14 cellular contexts compared by ENCODE assay signal in genomic region chr9:108886608-108887271, GRCh38. TPM values are rescaled to one million over a fixed set of nuclear protein-coding genes. Genes with fewer than 3 reads are reported as not detected.
A peak's percentile ranks its signal among the peaks of the same experiment; 100 is the strongest.
DNase-seq lines count a peak whose midpoint lies in the region; ATAC-seq, FAIRE-seq and TF ChIP-seq lines count a peak whose summit lies in the region.
"Not testable (repeated sequence)": the region's sequence is repeated elsewhere in the genome, so short reads cannot be mapped to it uniquely, and the experiment has no call there.
"Had no signal": no experiment of that assay in that cellular context is flagged by ENCODE, and none has a peak within 500 bp of the region (broad histone marks: within the 10 kb centered on the region; RNA-seq: fewer than 3 reads in every experiment).

No MANE protein-coding gene starts in this region.

- not testable (repeated sequence) for H4K8ac ChIP-seq in mesenchymal stem cell (ENCODE audit: low read length)

- not testable (repeated sequence) for TF ChIP-seq POLR2A in GM12878 (IDR thresholded peaks at IDR 0.05; ENCODE audit: low read depth, low read length)

- H3K79me1 ChIP-seq in mesenchymal stem cell (replicated peaks; ENCODE audit: low read length, poor library complexity, severe bottlenecking) = not testable (repeated sequence)

- H3K9me3 ChIP-seq in RWPE2 (ENCODE audit: severe bottlenecking); GM12878 (replicated peaks; ENCODE audit: control insufficient read depth, insufficient read depth, low read length); mesenchymal stem cell (ENCODE audit: control insufficient read depth, low read length): not testable (repeated sequence)

- in situ Hi-C loops in GM12878 (cut with MboI) = not testable (repeated sequence)

- H3K4me1 ChIP-seq in KMS-11 (ENCODE audit: low read depth, poor library complexity, severe bottlenecking) (peaks cover 45% of the 10 kb centered on the region), RWPE2 (ENCODE audit: insufficient read depth, poor library complexity, severe bottlenecking) (peaks cover 16% of the 10 kb centered on the region)
- H3K4me1 ChIP-seq in GM12878 (ENCODE audit: control insufficient read depth, insufficient read depth, low read length); mesenchymal stem cell (ENCODE audit: control insufficient read depth, insufficient read depth, low read depth, low read length): not testable (repeated sequence)

- H3K27ac ChIP-seq in KMS-11 = peak overlapping the region; percentile 42; the same call in 1 of the 2 replicates
- H3K27ac ChIP-seq in RWPE2 (ENCODE audit: poor library complexity, severe bottlenecking) = peak overlapping the region; percentile 70
- not testable (repeated sequence) for H3K27ac ChIP-seq in GM12878 (ENCODE audit: control insufficient read depth, insufficient read depth); mesenchymal stem cell (ENCODE audit: low read length, poor library complexity, severe bottlenecking)

- not testable (repeated sequence) for H3K9me3 Mint-ChIP-seq in activated naive CD4-positive, alpha-beta T cell treated with anti-CD3 and anti-CD28 coated beads for 36 hours; stimulated activated naive CD8-positive, alpha-beta T cell treated with anti-CD3 and anti-CD28 coated beads, Interleukin-15, amount 100 ng/mL, for 72 hours

- not testable (repeated sequence) for H2AFZ ChIP-seq in KMS-11 (ENCODE audit: low read depth); GM12878 (ENCODE audit: control insufficient read depth, low read depth, low read length); mesenchymal stem cell (ENCODE audit: low read depth, low read length)

- H2BK15ac ChIP-seq in mesenchymal stem cell (ENCODE audit: low read depth, poor library complexity, severe bottlenecking) = not testable (repeated sequence)

- H3K23ac ChIP-seq in mesenchymal stem cell (ENCODE audit: low read length in 2 of 2) = not testable (repeated sequence)

- FAIRE-seq in GM12878 (lab: Jason Lieb, UNC) = not testable (repeated sequence)

- RAD21 ChIA-PET in GM12878 (lab: Charles Lee; ENCODE audit: unreplicated experiment) = interaction anchor here (1.0 kb wide), 1 partner anchor 37 kb away, joined by 3 read pairs; no protein-coding TSS in a partner anchor

- H3K27me3 Mint-ChIP-seq in activated naive CD4-positive, alpha-beta T cell treated with anti-CD3 and anti-CD28 coated beads for 36 hours (ENCODE audit: low read depth); stimulated activated naive CD8-positive, alpha-beta T cell treated with anti-CD3 and anti-CD28 coated beads, Interleukin-15, amount 100 ng/mL, for 72 hours: not testable (repeated sequence)

- H3K27me3 ChIP-seq in KMS-11 (ENCODE audit: insufficient read depth, low read depth); RWPE2 (ENCODE audit: insufficient read depth, poor library complexity, severe bottlenecking); GM12878 (replicated peaks in 1 of 2; ENCODE audit: control insufficient read depth in 2 of 2, insufficient read depth in 2 of 2, low read length in 1 of 2); mesenchymal stem cell (ENCODE audit: control insufficient read depth in 1 of 2, insufficient read depth in 1 of 2, low read length in 2 of 2): not testable (repeated sequence)

- DNase-seq in NCI-H2196 (lab: John Stamatoyannopoulos, UW; ENCODE audit: unreplicated experiment) (peak; percentile 5), fibroblast of pulmonary artery (ENCODE audit: low read depth) (peak; percentile 23), mesenchymal stem cell (peak; percentile 3)
- not testable (repeated sequence) for DNase-seq in RWPE2 (ENCODE audit: low spot score); activated naive CD4-positive, alpha-beta T cell treated with anti-CD3 and anti-CD28 coated beads for 36 hours; GM12878 (ENCODE audit: low read depth, low spot score); stimulated activated naive CD8-positive, alpha-beta T cell treated with anti-CD3 and anti-CD28 coated beads, Interleukin-15, amount 100 ng/mL, for 72 hours

- not testable (repeated sequence) for H2AK5ac ChIP-seq in mesenchymal stem cell (ENCODE audit: low read length, severe bottlenecking)

- not testable (repeated sequence) for TF ChIP-seq RAD21 in GM12878 (IDR thresholded peaks at IDR 0.05; ENCODE audit: insufficient read depth, low read depth, low read length)

- not testable (repeated sequence) for H4K20me1 ChIP-seq in KMS-11 (ENCODE audit: insufficient read depth); GM12878 (ENCODE audit: control insufficient read depth, insufficient read depth)

- peaks cover 19% of the 10 kb centered on the region for H3K4me1 Mint-ChIP-seq in activated naive CD4-positive, alpha-beta T cell treated with anti-CD3 and anti-CD28 coated beads for 36 hours (ENCODE audit: low read depth)
- H3K4me1 Mint-ChIP-seq in stimulated activated naive CD8-positive, alpha-beta T cell treated with anti-CD3 and anti-CD28 coated beads, Interleukin-15, amount 100 ng/mL, for 72 hours = peaks cover 23% of the 10 kb centered on the region

- POLR2A ChIA-PET in GM12878 (lab: Charles Lee) = interaction anchor here (0.7 kb wide), 2 partner anchors 35 to 548 kb away, joined by 3 read pairs; no protein-coding TSS in a partner anchor

- not testable (repeated sequence) for H2BK12ac ChIP-seq in mesenchymal stem cell (ENCODE audit: low read length in 2 of 2)

- not testable (repeated sequence) for H3K36me3 ChIP-seq in KMS-11 (ENCODE audit: insufficient read depth)
- peaks cover 75% of the 10 kb centered on the region for H3K36me3 ChIP-seq in RWPE2 (ENCODE audit: low read depth)
- H3K36me3 ChIP-seq in GM12878 (ENCODE audit: control insufficient read depth in 2 of 2, insufficient read depth in 2 of 2, low read length in 1 of 2) = peaks cover 1 to 15% of the 10 kb centered on the region in 2 experiments
- peaks cover 8 to 56% of the 10 kb centered on the region in 2 experiments for H3K36me3 ChIP-seq in mesenchymal stem cell (ENCODE audit: control insufficient read depth in 1 of 2, insufficient read depth in 2 of 2, low read depth in 1 of 2, low read length in 2 of 2)

- H3K18ac ChIP-seq in mesenchymal stem cell (ENCODE audit: low read depth in 1 of 2, low read length in 2 of 2) = not testable (repeated sequence)

- SMC1A ChIA-PET in GM12878 (lab: Charles Lee; ENCODE audit: uncharacterized antibody, unreplicated experiment) = interaction anchor here (1.0 to 2.0 kb wide), 4 partner anchors 13 to 126 kb away, joined by 3 to 8 read pairs (median 3); no protein-coding TSS in a partner anchor

- peak overlapping the region; percentile 77 for H3K27ac Mint-ChIP-seq in activated naive CD4-positive, alpha-beta T cell treated with anti-CD3 and anti-CD28 coated beads for 36 hours
- peak overlapping the region; percentile 88 to 92 for H3K27ac Mint-ChIP-seq in stimulated activated naive CD8-positive, alpha-beta T cell treated with anti-CD3 and anti-CD28 coated beads, Interleukin-15, amount 100 ng/mL, for 72 hours

- not testable (repeated sequence) for H3K4ac ChIP-seq in mesenchymal stem cell (ENCODE audit: low read depth in 1 of 2, low read length in 2 of 2)

- 100% methylated on average over 3 of the region's 3 CpGs for WGBS in GM12878 (ENCODE audit: insufficient coverage, insufficient replicate concordance, low lambda C conversion rate, missing lambda C conversion rate)
- WGBS in mesenchymal stem cell = 100% methylated on average over 3 of the region's 3 CpGs

- H3K4me3 Mint-ChIP-seq in activated naive CD4-positive, alpha-beta T cell treated with anti-CD3 and anti-CD28 coated beads for 36 hours = peak overlapping the region; percentile 5
- H3K4me3 Mint-ChIP-seq in stimulated activated naive CD8-positive, alpha-beta T cell treated with anti-CD3 and anti-CD28 coated beads, Interleukin-15, amount 100 ng/mL, for 72 hours = peak overlapping the region in 1 of 2 donors; percentile 46

- intact Hi-C loops in activated naive CD4-positive, alpha-beta T cell treated with anti-CD3 and anti-CD28 coated beads for 36 hours (cut with micrococcal nuclease) = loop anchor here (1.0 to 2.0 kb wide), 6 partner anchors 48 to 1644 kb away; partner anchors contain the start of genes ABITRAM, ELP1 and EPB41L4B
- intact Hi-C loops in GM12878 (cut with micrococcal nuclease; ENCODE audit: unreplicated experiment) = not testable (repeated sequence)

- TF ChIP-seq CTCF in KMS-11 (conservative IDR thresholded peaks at IDR 0.05; ENCODE audit: low read depth, low read length); RWPE2 (IDR thresholded peaks at IDR 0.05; ENCODE audit: poor library complexity, severe bottlenecking); GM12878 (IDR thresholded peaks at IDR 0.05 in 2 of 3, conservative IDR thresholded peaks at IDR 0.05 in 1 of 3; ENCODE audit: control insufficient read depth in 2 of 3, extremely low read depth in 1 of 3, insufficient read depth in 1 of 3, low read depth in 3 of 3, low read length in 3 of 3); fibroblast of pulmonary artery (IDR thresholded peaks at IDR 0.05; ENCODE audit: low read length, missing control alignments): not testable (repeated sequence)

- H3K79me2 ChIP-seq in KMS-11 (ENCODE audit: insufficient read depth, low read depth); GM12878 (ENCODE audit: control insufficient read depth, insufficient read depth, low read length): not testable (repeated sequence)

- H3K4me2 ChIP-seq in KMS-11 = peak overlapping the region; percentile 21
- not testable (repeated sequence) for H3K4me2 ChIP-seq in GM12878 (ENCODE audit: control insufficient read depth, insufficient read depth); mesenchymal stem cell (ENCODE audit: low read length, poor library complexity, severe bottlenecking)

- not testable (repeated sequence) for H3K4me3 ChIP-seq in KMS-11 (IDR thresholded peaks at IDR 0.05; ENCODE audit: insufficient read depth, low read depth, low read length); RWPE2 (ENCODE audit: severe bottlenecking); GM12878; fibroblast of pulmonary artery (replicated peaks; ENCODE audit: low read depth, low read length); mesenchymal stem cell (ENCODE audit: insufficient read depth in 1 of 2, low read depth in 1 of 2, low read length in 2 of 2)

- CTCF ChIA-PET in activated naive CD4-positive, alpha-beta T cell treated with anti-CD3 and anti-CD28 coated beads for 36 hours (lab: Charles Lee) = not testable (repeated sequence)
- CTCF ChIA-PET in GM12878 (lab: Yijun Ruan, JAX) = interaction anchor here (0.7 to 1.3 kb wide), 4 partner anchors 11 to 222 kb away, joined by 3 read pairs; no protein-coding TSS in a partner anchor

- not testable (repeated sequence) for H2BK120ac ChIP-seq in mesenchymal stem cell (ENCODE audit: low read depth, low read length)

- ATAC-seq in RWPE2 (ENCODE audit: low read depth); GM12878; stimulated activated naive CD8-positive, alpha-beta T cell treated with anti-CD3 and anti-CD28 coated beads, Interleukin-15, amount 100 ng/mL, for 72 hours: not testable (repeated sequence)

- not testable (repeated sequence) for H4K91ac ChIP-seq in mesenchymal stem cell (ENCODE audit: low read length)

- H3K9ac ChIP-seq in KMS-11; GM12878 (ENCODE audit: control insufficient read depth, insufficient read depth, low read length); mesenchymal stem cell (ENCODE audit: low read length): not testable (repeated sequence)

- H3K14ac ChIP-seq in mesenchymal stem cell (ENCODE audit: low read length in 2 of 2) = not testable (repeated sequence)

- H2BK5ac ChIP-seq in mesenchymal stem cell (ENCODE audit: low read depth, low read length, poor library complexity, severe bottlenecking) = not testable (repeated sequence)

- not testable (repeated sequence) for TF ChIP-seq EP300 in GM12878 (IDR thresholded peaks at IDR 0.05; ENCODE audit: borderline replicate concordance in 1 of 2, control insufficient read depth in 1 of 2, low read depth in 2 of 2, low read length in 2 of 2)

- not testable (repeated sequence) for BruUV-seq in GM12878 (replicated peaks; lab: Mats Ljungman, UMichigan)

- H3K36me3 Mint-ChIP-seq in activated naive CD4-positive, alpha-beta T cell treated with anti-CD3 and anti-CD28 coated beads for 36 hours (ENCODE audit: low read depth) = peaks cover 33% of the 10 kb centered on the region

RNA-seq across cellular contexts. Expression of gene ACTL7A, which starts 24.7 kb away (rescaled TPM):
- not detected for total RNA-seq in activated naive CD4-positive, alpha-beta T cell treated with anti-CD3 and anti-CD28 coated beads for 36 hours
- total RNA-seq in GM12878 (2013; cell fraction: nucleolus; rRNA removed) = not detected in 2 replicates
- total RNA-seq in GM12878 (2014; rRNA removed) (0.05 TPM in 1 of 2 replicates, not detected in the other), GM12878 (2014; rRNA removed; fragmentation: Illumina TruSeq; extraction: Trizol) (not detected in 2 replicates), GM12878 (2021) (not detected in 2 replicates)
- polyA plus RNA-seq in GM12878 (2011; ENCODE audit: low read depth) = not detected
- polyA plus RNA-seq in GM12878 (2011; rRNA removed) (not detected in 2 replicates), GM12878 (2014; fragmentation: Illumina TruSeq; extraction: Trizol) (not detected in 2 replicates), GM12878 (2014; fragmentation: Nextera tagmentation; extraction: Ambion mirVana) (not detected), GM12878 (2014; rRNA removed) (not detected in 2 replicates), GM12878 (2016; fragmentation: Nextera tagmentation; extraction: Ambion mirVana) (not detected)
- polyA plus RNA-seq in GM12878 (2011; cell fraction: cytosol; rRNA removed) = not detected in 2 replicates
- polyA plus RNA-seq in GM12878 (2011; cell fraction: nucleus; rRNA removed) = not detected in 2 replicates
- not detected in 2 replicates for polyA plus RNA-seq in GM12878 (2012)
- not detected in 2 replicates for polyA minus RNA-seq in GM12878 (2011; rRNA and poly(A)+ RNA removed)
- not detected in 2 replicates for polyA minus RNA-seq in GM12878 (2011; cell fraction: cytosol; rRNA and poly(A)+ RNA removed)
- polyA minus RNA-seq in GM12878 (2011; cell fraction: nucleus; rRNA and poly(A)+ RNA removed) = not detected in 2 replicates
- not detected for polyA plus RNA-seq in mesenchymal stem cell (2013, experiment 1 of 2)
- not detected for polyA plus RNA-seq in mesenchymal stem cell (2013, experiment 2 of 2)
- total RNA-seq: CD4-positive, alpha-beta memory T cell; LHCN-M2; NCI-H460; RPMI7951; SJSA1 had no signal
- polyA plus RNA-seq: AG04450; CD4-positive, alpha-beta memory T cell had no signal

RNA-seq across cellular contexts. Expression of gene ACTL7B, which starts 31.0 kb away (rescaled TPM):
- total RNA-seq in activated naive CD4-positive, alpha-beta T cell treated with anti-CD3 and anti-CD28 coated beads for 36 hours = not detected
- 0.20 and 0.46 TPM in 2 replicates for total RNA-seq in GM12878 (2013; cell fraction: nucleolus; rRNA removed)
- total RNA-seq in GM12878 (2014; rRNA removed) (not detected in 2 replicates), GM12878 (2014; rRNA removed; fragmentation: Illumina TruSeq; extraction: Trizol) (not detected in 2 replicates), GM12878 (2021) (not detected in 2 replicates)
- polyA plus RNA-seq in GM12878 (2011; ENCODE audit: low read depth) = not detected
- polyA plus RNA-seq in GM12878 (2011; rRNA removed) (not detected in 2 replicates), GM12878 (2014; fragmentation: Illumina TruSeq; extraction: Trizol) (not detected in 2 replicates), GM12878 (2014; fragmentation: Nextera tagmentation; extraction: Ambion mirVana) (not detected), GM12878 (2014; rRNA removed) (not detected in 2 replicates), GM12878 (2016; fragmentation: Nextera tagmentation; extraction: Ambion mirVana) (not detected)
- polyA plus RNA-seq in GM12878 (2011; cell fraction: cytosol; rRNA removed) = not detected in 2 replicates
- polyA plus RNA-seq in GM12878 (2011; cell fraction: nucleus; rRNA removed) = 0.12 TPM in 1 of 2 replicates, not detected in the other
- 0.05 TPM in 1 of 2 replicates, not detected in the other for polyA plus RNA-seq in GM12878 (2012)
- not detected in 2 replicates for polyA minus RNA-seq in GM12878 (2011; rRNA and poly(A)+ RNA removed)
- not detected in 2 replicates for polyA minus RNA-seq in GM12878 (2011; cell fraction: cytosol; rRNA and poly(A)+ RNA removed)
- polyA minus RNA-seq in GM12878 (2011; cell fraction: nucleus; rRNA and poly(A)+ RNA removed) = 0.19 TPM in 1 of 2 replicates, not detected in the other
- polyA plus RNA-seq in mesenchymal stem cell (2013, experiment 1 of 2) = not detected
- not detected for polyA plus RNA-seq in mesenchymal stem cell (2013, experiment 2 of 2)
- total RNA-seq: LHCN-M2, NCI-H460, RPMI7951, SJSA1 had no signal
- polyA plus RNA-seq: AG04450; CD4-positive, alpha-beta memory T cell had no signal

RNA-seq across cellular contexts. Expression of gene ELP1, which starts 47.2 kb away (rescaled TPM):
- 10 to 100 TPM; 22.3 to 27.3 TPM for total RNA-seq in activated naive CD4-positive, alpha-beta T cell treated with anti-CD3 and anti-CD28 coated beads for 36 hours
- 39.1 and 43.6 TPM in 2 replicates for total RNA-seq in GM12878 (2013; cell fraction: nucleolus; rRNA removed)
- 24.7 and 34.1 TPM in 2 replicates for total RNA-seq in GM12878 (2014; rRNA removed)
- 27.6 and 28.2 TPM in 2 replicates for total RNA-seq in GM12878 (2014; rRNA removed; fragmentation: Illumina TruSeq; extraction: Trizol)
- total RNA-seq in GM12878 (2021) = 20.1 and 20.7 TPM in 2 replicates
- polyA plus RNA-seq in GM12878 (2011; ENCODE audit: low read depth) = 11.3 TPM
- 29.9 and 36.6 TPM in 2 replicates for polyA plus RNA-seq in GM12878 (2011; rRNA removed)
- polyA plus RNA-seq in GM12878 (2011; cell fraction: cytosol; rRNA removed) = 18.3 and 19.4 TPM in 2 replicates
- polyA plus RNA-seq in GM12878 (2011; cell fraction: nucleus; rRNA removed) = 72.8 and 84.9 TPM in 2 replicates
- 18.2 and 18.8 TPM in 2 replicates for polyA plus RNA-seq in GM12878 (2012)
- polyA plus RNA-seq in GM12878 (2014; fragmentation: Illumina TruSeq; extraction: Trizol) = 29.6 and 30.7 TPM in 2 replicates
- polyA plus RNA-seq in GM12878 (2014; fragmentation: Nextera tagmentation; extraction: Ambion mirVana) = 10 to 100 TPM in 1 of 2 experiments, 1 to 10 TPM in 1; 9.7 to 14.4 TPM
- polyA plus RNA-seq in GM12878 (2014; rRNA removed) = 21.0 and 26.9 TPM in 2 replicates
- 10 to 100 TPM; 25.1 to 28.0 TPM for polyA plus RNA-seq in GM12878 (2016; fragmentation: Nextera tagmentation; extraction: Ambion mirVana)
- 33.2 and 33.6 TPM in 2 replicates for polyA minus RNA-seq in GM12878 (2011; rRNA and poly(A)+ RNA removed)
- 10.7 and 11.8 TPM in 2 replicates for polyA minus RNA-seq in GM12878 (2011; cell fraction: cytosol; rRNA and poly(A)+ RNA removed)
- polyA minus RNA-seq in GM12878 (2011; cell fraction: nucleus; rRNA and poly(A)+ RNA removed) = 15.1 and 19.7 TPM in 2 replicates
- 11.9 TPM for polyA plus RNA-seq in mesenchymal stem cell (2013, experiment 1 of 2)
- 12.8 TPM for polyA plus RNA-seq in mesenchymal stem cell (2013, experiment 2 of 2)

RNA-seq across cellular contexts. Expression of gene ABITRAM, which starts 47.5 kb away (rescaled TPM):
- total RNA-seq in activated naive CD4-positive, alpha-beta T cell treated with anti-CD3 and anti-CD28 coated beads for 36 hours = 10 to 100 TPM; 10.7 to 11.2 TPM
- total RNA-seq in GM12878 (2013; cell fraction: nucleolus; rRNA removed) = 11.3 and 13.4 TPM in 2 replicates
- total RNA-seq in GM12878 (2014; rRNA removed) (5.1 and 5.2 TPM in 2 replicates), GM12878 (2014; rRNA removed; fragmentation: Illumina TruSeq; extraction: Trizol) (9.9 and 11.7 TPM in 2 replicates), GM12878 (2021) (7.7 and 7.8 TPM in 2 replicates)
- 10.2 TPM for polyA plus RNA-seq in GM12878 (2011; ENCODE audit: low read depth)
- polyA plus RNA-seq in GM12878 (2011; rRNA removed) (18.4 and 23.6 TPM in 2 replicates), GM12878 (2014; fragmentation: Illumina TruSeq; extraction: Trizol) (17.3 TPM in 2 replicates), GM12878 (2014; fragmentation: Nextera tagmentation; extraction: Ambion mirVana) (1 to 10 TPM; 8.5 to 8.8 TPM), GM12878 (2014; rRNA removed) (8.3 and 9.5 TPM in 2 replicates), GM12878 (2016; fragmentation: Nextera tagmentation; extraction: Ambion mirVana) (10 to 100 TPM; 15.3 to 18.3 TPM)
- 8.6 and 10.1 TPM in 2 replicates for polyA plus RNA-seq in GM12878 (2011; cell fraction: cytosol; rRNA removed)
- 12.5 and 14.1 TPM in 2 replicates for polyA plus RNA-seq in GM12878 (2011; cell fraction: nucleus; rRNA removed)
- polyA plus RNA-seq in GM12878 (2012) = 7.7 and 8.4 TPM in 2 replicates
- 4.9 and 6.5 TPM in 2 replicates for polyA minus RNA-seq in GM12878 (2011; rRNA and poly(A)+ RNA removed)
- 2.7 and 4.9 TPM in 2 replicates for polyA minus RNA-seq in GM12878 (2011; cell fraction: cytosol; rRNA and poly(A)+ RNA removed)
- 4.6 and 5.7 TPM in 2 replicates for polyA minus RNA-seq in GM12878 (2011; cell fraction: nucleus; rRNA and poly(A)+ RNA removed)
- polyA plus RNA-seq in mesenchymal stem cell (2013, experiment 1 of 2) = 23.6 TPM
- 25.9 TPM for polyA plus RNA-seq in mesenchymal stem cell (2013, experiment 2 of 2)
